16 cellular contexts compared by ENCODE assay signal in genomic region chr9:87683751-87684626, GRCh38. TPM values are rescaled to one million over a fixed set of nuclear protein-coding genes. Genes with fewer than 3 reads are reported as not detected.
A peak's percentile ranks its signal among the peaks of the same experiment; 100 is the strongest.
DNase-seq lines count a peak whose midpoint lies in the region; ATAC-seq and TF ChIP-seq lines count a peak whose summit lies in the region.
"Had no signal": no experiment of that assay in that cellular context is flagged by ENCODE, and none has a peak within 500 bp of the region (broad histone marks: within the 10 kb centered on the region; RNA-seq: fewer than 3 reads in every experiment).

No MANE protein-coding gene starts in this region.

- no peak for TF ChIP-seq POLR2A in esophagus muscularis mucosa (IDR thresholded peaks at IDR 0.05; ENCODE audit: low read depth)

- H3K27me3 Mint-ChIP-seq in stimulated activated naive CD8-positive, alpha-beta T cell treated with anti-CD3 and anti-CD28 coated beads, Interleukin-15, amount 100 ng/mL, for 72 hours: no peaks in the 10 kb centered on the region
- no peaks in the 10 kb centered on the region for H3K27me3 Mint-ChIP-seq in mesothelial cell of epicardium (ENCODE audit: low read depth)
- H3K27me3 Mint-ChIP-seq: CD4-positive, alpha-beta T cell had no signal

- no peak overlapping the region for H3K4me3 ChIP-seq in esophagus muscularis mucosa
- H3K4me3 ChIP-seq: spleen had no signal

- peak overlapping the region in 3 of 4 donors; percentile 8 to 51 (median 9) for H3K27ac ChIP-seq in esophagus muscularis mucosa (replicated peaks in 1 of 4)
- H3K27ac ChIP-seq: KMS-11 had no signal

- ATAC-seq in stimulated activated naive CD8-positive, alpha-beta T cell treated with anti-CD3 and anti-CD28 coated beads, Interleukin-15, amount 100 ng/mL, for 72 hours: peak; percentile 43
- no peak for ATAC-seq in stimulated activated naive CD8-positive, alpha-beta T cell treated with anti-CD3 and anti-CD28 coated beads, Interleukin-15, Interleukin-2, amounts not matched to agents 100 U/mL and 50 U/mL, for 24 hours
- ATAC-seq in GM21367 (IDR thresholded peaks at IDR 0.05; ENCODE audit: unreplicated experiment): no peak
- no peak for ATAC-seq in HG03175 (IDR thresholded peaks at IDR 0.05; ENCODE audit: unreplicated experiment)
- ATAC-seq in GM18861 (IDR thresholded peaks at IDR 0.05; ENCODE audit: unreplicated experiment): no peak

- no peaks in the 10 kb centered on the region for H3K9me3 ChIP-seq in esophagus muscularis mucosa
- H3K9me3 ChIP-seq: spleen had no signal

- TF ChIP-seq CTCF in esophagus muscularis mucosa (IDR thresholded peaks at IDR 0.05): no peak
- TF ChIP-seq CTCF in mesothelial cell of epicardium (IDR thresholded peaks at IDR 0.05; ENCODE audit: unreplicated experiment): no peak

- peaks cover 0 to 29% (median 19%) of the 10 kb centered on the region in 4 donors for H3K4me1 ChIP-seq in esophagus muscularis mucosa

- TF ChIP-seq EP300 in esophagus muscularis mucosa (IDR thresholded peaks at IDR 0.05): no peak

- peaks cover 41% of the 10 kb centered on the region for H3K36me3 Mint-ChIP-seq in mesothelial cell of epicardium
- H3K36me3 Mint-ChIP-seq: natural killer cell had no signal

- peaks cover 0 to 50% (median 25%) of the 10 kb centered on the region in 4 donors for H3K36me3 ChIP-seq in esophagus muscularis mucosa

- H3K27ac Mint-ChIP-seq in stimulated activated naive CD8-positive, alpha-beta T cell treated with anti-CD3 and anti-CD28 coated beads, Interleukin-15, amount 100 ng/mL, for 72 hours: peak overlapping the region in 1 of 2 donors; percentile 33
- peak overlapping the region; percentile 76 for H3K27ac Mint-ChIP-seq in mesothelial cell of epicardium
- H3K27ac Mint-ChIP-seq: natural killer cell had no signal

- H3K4me3 Mint-ChIP-seq in stimulated activated naive CD8-positive, alpha-beta T cell treated with anti-CD3 and anti-CD28 coated beads, Interleukin-15, amount 100 ng/mL, for 72 hours: no peak overlapping the region
- no peak overlapping the region for H3K4me3 Mint-ChIP-seq in mesothelial cell of epicardium
- H3K4me3 Mint-ChIP-seq: CD4-positive, alpha-beta T cell; natural killer cell had no signal

- no peaks in the 10 kb centered on the region for H3K9me3 Mint-ChIP-seq in stimulated activated naive CD8-positive, alpha-beta T cell treated with anti-CD3 and anti-CD28 coated beads, Interleukin-15, amount 100 ng/mL, for 72 hours
- H3K9me3 Mint-ChIP-seq in mesothelial cell of epicardium: peaks cover 9% of the 10 kb centered on the region
- H3K9me3 Mint-ChIP-seq: CD4-positive, alpha-beta T cell; natural killer cell had no signal

- no peak for DNase-seq in stimulated activated naive CD8-positive, alpha-beta T cell treated with anti-CD3 and anti-CD28 coated beads, Interleukin-15, amount 100 ng/mL, for 72 hours
- DNase-seq in stimulated activated naive CD8-positive, alpha-beta T cell treated with anti-CD3 and anti-CD28 coated beads, Interleukin-15, Interleukin-2, amounts not matched to agents 100 U/mL and 50 U/mL, for 24 hours: no peak
- peak; percentile 89 for DNase-seq in esophagus muscularis mucosa (ENCODE audit: extremely low spot score)
- no peak for DNase-seq in mesothelial cell of epicardium (ENCODE audit: low spot score in 2 of 2, unreplicated experiment in 2 of 2)
- no peak for DNase-seq in activated naive CD4-positive, alpha-beta T cell (lab: John Stamatoyannopoulos, UW)
- DNase-seq: activated CD4-positive, CD25-positive, alpha-beta regulatory T cell; CD4-positive, alpha-beta T cell; natural killer cell; NCI-H1048; NCI-H2081 treated with DMSO at 0.1 percent for 48 hours; spleen; stimulated activated CD8-positive, alpha-beta memory T cell treated with anti-CD3 and anti-CD28 coated beads, Interleukin-4, amount 100 ng/mL, for 48 hours had no signal

- H3K27me3 ChIP-seq in esophagus muscularis mucosa: no peaks in the 10 kb centered on the region
- H3K27me3 ChIP-seq: spleen had no signal

- WGBS in esophagus muscularis mucosa: 56% methylated on average over 7 of the region's 24 CpGs

- intact Hi-C loops in esophagus muscularis mucosa (cut with DNase I): loop anchor here (5.0 to 10.0 kb wide), 4 partner anchors 43 to 361 kb away; partner anchors contain the start of genes CDK20 and CTSL

- H3K4me1 Mint-ChIP-seq in stimulated activated naive CD8-positive, alpha-beta T cell treated with anti-CD3 and anti-CD28 coated beads, Interleukin-15, amount 100 ng/mL, for 72 hours: peaks cover 8% of the 10 kb centered on the region
- H3K4me1 Mint-ChIP-seq in mesothelial cell of epicardium: peaks cover 15% of the 10 kb centered on the region

RNA-seq across cellular contexts. Expression of gene CTSL, which starts 41.9 kb away (rescaled TPM):
- 100 to 1,000 TPM in 1 of 4 donors, 10 to 100 TPM in 3; 71.4 to 387 (median 94.5) TPM for total RNA-seq in esophagus muscularis mucosa
- total RNA-seq in mesothelial cell of epicardium: 85.9 to 90.5 TPM (median 86.2 TPM) in 3 replicates
